Comparison of ENCODE assay signal across 8 cellular contexts in genomic region chr7:38932509-38933168, GRCh38. TPM values are rescaled to one million over a fixed set of nuclear protein-coding genes. Genes with fewer than 3 reads are reported as not detected.
DNase-seq lines count a peak whose midpoint lies in the region; ATAC-seq and TF ChIP-seq lines count a peak whose summit lies in the region.

No MANE protein-coding gene starts in this region.

- intact Hi-C loops in posterior vena cava (cut with DNase I): loop anchor here in 1 of 2 donors (10.0 kb wide), 1 partner anchor 532 kb away; no protein-coding TSS in a partner anchor

- peak; percentile 63 for DNase-seq in CD1c-positive myeloid dendritic cell (ENCODE audit: extremely low spot score)
- peak; percentile 60 for DNase-seq in NCI-H774 (lab: John Stamatoyannopoulos, UW)
- DNase-seq in activated CD8-positive, alpha-beta memory T cell treated with anti-CD3 and anti-CD28 coated beads, Interleukin-2, amount 50 U/mL, for 4 hours: peak; percentile 33
- peak; percentile 28 for DNase-seq in fibroblast of the conjunctiva (ENCODE audit: low read depth)
- DNase-seq in omental fat pad (ENCODE audit: low spot score): peak; percentile 61
- no peak for DNase-seq in posterior vena cava (ENCODE audit: low spot score)

- peak in 2 of 3 donors; percentile 58 to 69 for TF ChIP-seq CTCF in omental fat pad (IDR thresholded peaks at IDR 0.05)

- peak; percentile 75 for ATAC-seq in GM19023 (IDR thresholded peaks at IDR 0.05; ENCODE audit: unreplicated experiment)
- peak; percentile 90 for ATAC-seq in HG03432 (IDR thresholded peaks at IDR 0.05; ENCODE audit: unreplicated experiment)
- ATAC-seq in omental fat pad (ENCODE audit: low FRiP score): no peak

RNA-seq across cellular contexts. Expression of gene VPS41, which starts 23.6 kb away (rescaled TPM):
- total RNA-seq in omental fat pad: 10 to 100 TPM; 28.9 to 44.9 (median 33.4) TPM
- 10 to 100 TPM; 60.6 to 61.0 TPM for total RNA-seq in posterior vena cava

RNA-seq across cellular contexts. Expression of gene POU6F2, which starts 45.1 kb away (rescaled TPM):
- under 1 TPM in 3 of 4 donors, not detected in 1; 0.12 to 0.56 (median 0.37) TPM for total RNA-seq in omental fat pad
- under 1 TPM; 0.19 to 0.69 TPM for total RNA-seq in posterior vena cava
